10 cellular contexts compared by ENCODE assay signal in genomic region chr6:10451828-10452509, GRCh38. TPM values are rescaled to one million over a fixed set of nuclear protein-coding genes. Genes with fewer than 3 reads are reported as not detected.
DNase-seq lines count a peak whose midpoint lies in the region; ATAC-seq and TF ChIP-seq lines count a peak whose summit lies in the region.
"Had no signal": no experiment of that assay in that cellular context is flagged by ENCODE, and none has a peak within 500 bp of the region (broad histone marks: within the 10 kb centered on the region; RNA-seq: fewer than 3 reads in every experiment).

No MANE protein-coding gene starts in this region.

- TF ChIP-seq CTCF in fibroblast of lung (conservative IDR thresholded peaks at IDR 0.05 in 1 of 2, IDR thresholded peaks at IDR 0.05 in 1 of 2; ENCODE audit: low read depth in 1 of 2, low read length in 2 of 2), result no peak

- no peak overlapping the region for H3K4me3 Mint-ChIP-seq in CD4-positive, alpha-beta memory T cell

- no peak overlapping the region for H3K4me2 ChIP-seq in fibroblast of lung (ENCODE audit: extremely low read depth, insufficient read depth, low read length)

- no peak overlapping the region for H3K4me3 ChIP-seq in fibroblast of lung (replicated peaks in 1 of 4; ENCODE audit: control extremely low read depth in 1 of 4, insufficient read depth in 1 of 4, low read depth in 3 of 4, low read length in 4 of 4)
- no peak overlapping the region for H3K4me3 ChIP-seq in CD4-positive, alpha-beta memory T cell (ENCODE audit: low read length in 2 of 2)

- H3K9ac ChIP-seq in fibroblast of lung (ENCODE audit: insufficient read depth, low read length), result no peak overlapping the region

- H3K9me3 ChIP-seq in fibroblast of lung (ENCODE audit: control insufficient read depth, insufficient read depth, low read depth, low read length), result no peaks in the 10 kb centered on the region
- no peaks in the 10 kb centered on the region for H3K9me3 ChIP-seq in CD4-positive, alpha-beta memory T cell (ENCODE audit: control insufficient read depth in 1 of 2, low read length in 2 of 2)

- no peak overlapping the region for H2AFZ ChIP-seq in fibroblast of lung (ENCODE audit: low read length)

- POLR2A ChIA-PET in CD4-positive, alpha-beta memory T cell (lab: Charles Lee; ENCODE audit: partially characterized antibody), result no interaction called here

- no peaks in the 10 kb centered on the region for H3K9me3 Mint-ChIP-seq in CD4-positive, alpha-beta memory T cell

- H3K79me2 ChIP-seq in fibroblast of lung (ENCODE audit: control insufficient read depth, insufficient read depth, low read length), result no peaks in the 10 kb centered on the region

- H3K4me1 Mint-ChIP-seq in CD4-positive, alpha-beta memory T cell, result no peaks in the 10 kb centered on the region

- H3K27ac Mint-ChIP-seq in CD4-positive, alpha-beta memory T cell, result no peak overlapping the region

- no peak overlapping the region for H3K27ac ChIP-seq in fibroblast of lung (ENCODE audit: insufficient read depth, low read length)
- no peak overlapping the region for H3K27ac ChIP-seq in CD4-positive, alpha-beta memory T cell (ENCODE audit: low read depth, low read length)

- no peaks in the 10 kb centered on the region for H3K27me3 ChIP-seq in fibroblast of lung (ENCODE audit: control insufficient read depth, insufficient read depth, low read length)
- no peaks in the 10 kb centered on the region for H3K27me3 ChIP-seq in CD4-positive, alpha-beta memory T cell (ENCODE audit: insufficient read depth, low read length)

- no peaks in the 10 kb centered on the region for H3K36me3 ChIP-seq in fibroblast of lung (ENCODE audit: control insufficient read depth, insufficient read depth, low read length)
- H3K36me3 ChIP-seq in CD4-positive, alpha-beta memory T cell (ENCODE audit: insufficient read depth, low read length), result no peaks in the 10 kb centered on the region

- ATAC-seq in sciatic nerve (peak; percentile 44), HG03045 (IDR thresholded peaks at IDR 0.05; ENCODE audit: unreplicated experiment) (no peak)

- no peaks in the 10 kb centered on the region for H3K4me1 ChIP-seq in fibroblast of lung (ENCODE audit: control insufficient read depth, extremely low read depth, insufficient read depth, low read length)
- H3K4me1 ChIP-seq in CD4-positive, alpha-beta memory T cell (ENCODE audit: insufficient read depth, low read length), result no peaks in the 10 kb centered on the region

- H4K20me1 ChIP-seq in fibroblast of lung (ENCODE audit: control insufficient read depth, extremely low read depth, insufficient read depth, low read length), result no peaks in the 10 kb centered on the region

- CTCF ChIA-PET in CD4-positive, alpha-beta memory T cell (lab: Charles Lee; ENCODE audit: partially characterized antibody), result no interaction called here

- DNase-seq in GM03348 (ENCODE audit: low spot score), result peak; percentile 86
- peak; percentile 89 for DNase-seq in RPMI7951 (ENCODE audit: low read depth)
- DNase-seq in fibroblast of lung (ENCODE audit: low read depth in 2 of 2), result peak; percentile 38 to 94
- no peak for DNase-seq in sciatic nerve (ENCODE audit: low spot score)
- DNase-seq in NCI-H2107 treated with DMSO at 0.1 percent for 48 hours (lab: John Stamatoyannopoulos, UW; ENCODE audit: unreplicated experiment), result no peak
- no peak for DNase-seq in CD4-positive, alpha-beta memory T cell
- DNase-seq in NCI-H524 (lab: John Stamatoyannopoulos, UW), result no peak
- DNase-seq: activated gamma-delta T cell, NCI-H2081 treated with DMSO at 0.1 percent for 48 hours had no signal

- peaks cover 8 to 9% of the 10 kb centered on the region in 2 donors for H3K27me3 Mint-ChIP-seq in CD4-positive, alpha-beta memory T cell

- no peaks in the 10 kb centered on the region for H3K36me3 Mint-ChIP-seq in CD4-positive, alpha-beta memory T cell

- intact Hi-C loops in sciatic nerve (cut with DNase I), result no loop called here
- intact Hi-C loops in CD4-positive, alpha-beta memory T cell (cut with micrococcal nuclease), result no loop called here

RNA-seq across cellular contexts. Expression of gene TFAP2A, which starts 37.1 kb away (rescaled TPM):
- total RNA-seq in RPMI7951 (2014; rRNA removed; shearing (Covaris generic)), result 8.9 and 9.0 TPM in 2 replicates
- total RNA-seq in fibroblast of lung (not detected in 2 replicates), sciatic nerve (1.6 TPM)
- polyA plus RNA-seq in fibroblast of lung, result 0.03 and 0.05 TPM in 2 replicates
- 0.10 and 0.29 TPM in 2 replicates for polyA plus RNA-seq in fibroblast of lung (2012)
- polyA minus RNA-seq in fibroblast of lung (ENCODE audit: low replicate concordance), result not detected in 2 replicates
- not detected for total RNA-seq in CD4-positive, alpha-beta memory T cell
- not detected for polyA plus RNA-seq in CD4-positive, alpha-beta memory T cell

Comparison
In these comparisons a context has a peak if more than half of its experiments do, and no peak if none do; other contexts are left out.
1. DNase-seq: peak in GM03348 (single experiment), RPMI7951 (single experiment) and fibroblast of lung (2 of 2); none in sciatic nerve (single experiment), NCI-H2107 treated with DMSO at 0.1 percent for 48 hours (single experiment), CD4-positive, alpha-beta memory T cell (0 of 5) and NCI-H524 (0 of 2).